In genomic region chr11:64396079-64396591, GRCh38 we compare ENCODE assay signal across 3 cellular contexts.
A peak's percentile ranks its signal among the peaks of the same experiment; 100 is the strongest.
TF ChIP-seq lines count a peak whose summit lies in the region.

No MANE protein-coding gene starts in this region.

TF ChIP-seq in liver, 16 proteins besides CTCF, POLR2A, EP300 and RAD21:
- TF ChIP-seq ATF3 (IDR thresholded peaks at IDR 0.05) (no peak), NR2F2 (IDR thresholded peaks at IDR 0.05) (peak; percentile 38)

TF ChIP-seq in HepG2, 621 proteins besides CTCF, POLR2A, EP300 and RAD21 (continues in another document):
- TF ChIP-seq, protein P1, sequence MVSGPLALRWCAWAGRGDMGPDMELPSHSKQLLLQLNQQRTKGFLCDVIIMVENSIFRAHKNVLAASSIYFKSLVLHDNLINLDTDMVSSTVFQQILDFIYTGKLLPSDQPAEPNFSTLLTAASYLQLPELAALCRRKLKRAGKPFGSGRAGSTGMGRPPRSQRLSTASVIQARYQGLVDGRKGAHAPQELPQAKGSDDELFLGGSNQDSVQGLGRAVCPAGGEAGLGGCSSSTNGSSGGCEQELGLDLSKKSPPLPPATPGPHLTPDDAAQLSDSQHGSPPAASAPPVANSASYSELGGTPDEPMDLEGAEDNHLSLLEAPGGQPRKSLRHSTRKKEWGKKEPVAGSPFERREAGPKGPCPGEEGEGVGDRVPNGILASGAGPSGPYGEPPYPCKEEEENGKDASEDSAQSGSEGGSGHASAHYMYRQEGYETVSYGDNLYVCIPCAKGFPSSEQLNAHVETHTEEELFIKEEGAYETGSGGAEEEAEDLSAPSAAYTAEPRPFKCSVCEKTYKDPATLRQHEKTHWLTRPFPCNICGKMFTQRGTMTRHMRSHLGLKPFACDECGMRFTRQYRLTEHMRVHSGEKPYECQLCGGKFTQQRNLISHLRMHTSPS (CRISPR knock-in tag; IDR thresholded peaks at IDR 0.05; ENCODE audit: low read depth): no peak
- no peak for TF ChIP-seq ZNF142 (CRISPR knock-in tag; IDR thresholded peaks at IDR 0.05)
- no peak for TF ChIP-seq ATAD3A (CRISPR knock-in tag; IDR thresholded peaks at IDR 0.05)
- no peak for TF ChIP-seq ZNF777 (CRISPR knock-in tag; IDR thresholded peaks at IDR 0.05)
- no peak for TF ChIP-seq SNAPC4 (CRISPR knock-in tag; IDR thresholded peaks at IDR 0.05)
- TF ChIP-seq WIZ (CRISPR knock-in tag; IDR thresholded peaks at IDR 0.05): no peak
- no peak for TF ChIP-seq ZBTB3 (CRISPR knock-in tag; IDR thresholded peaks at IDR 0.05; ENCODE audit: borderline replicate concordance, low read depth)
- no peak for TF ChIP-seq ZFY (CRISPR knock-in tag; IDR thresholded peaks at IDR 0.05)
- TF ChIP-seq, protein P2, sequence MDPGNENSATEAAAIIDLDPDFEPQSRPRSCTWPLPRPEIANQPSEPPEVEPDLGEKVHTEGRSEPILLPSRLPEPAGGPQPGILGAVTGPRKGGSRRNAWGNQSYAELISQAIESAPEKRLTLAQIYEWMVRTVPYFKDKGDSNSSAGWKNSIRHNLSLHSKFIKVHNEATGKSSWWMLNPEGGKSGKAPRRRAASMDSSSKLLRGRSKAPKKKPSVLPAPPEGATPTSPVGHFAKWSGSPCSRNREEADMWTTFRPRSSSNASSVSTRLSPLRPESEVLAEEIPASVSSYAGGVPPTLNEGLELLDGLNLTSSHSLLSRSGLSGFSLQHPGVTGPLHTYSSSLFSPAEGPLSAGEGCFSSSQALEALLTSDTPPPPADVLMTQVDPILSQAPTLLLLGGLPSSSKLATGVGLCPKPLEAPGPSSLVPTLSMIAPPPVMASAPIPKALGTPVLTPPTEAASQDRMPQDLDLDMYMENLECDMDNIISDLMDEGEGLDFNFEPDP (CRISPR knock-in tag; conservative IDR thresholded peaks at IDR 0.05): no peak

TF ChIP-seq in K562, 482 proteins besides CTCF, POLR2A, EP300 and RAD21:
- 0 out of 2 replicates have a peak, but pooled peaks have one; percentile 9 for TF ChIP-seq ETV1 (tag; conservative IDR thresholded peaks at IDR 0.05; ENCODE audit: low read depth)
- TF ChIP-seq, protein P3, sequence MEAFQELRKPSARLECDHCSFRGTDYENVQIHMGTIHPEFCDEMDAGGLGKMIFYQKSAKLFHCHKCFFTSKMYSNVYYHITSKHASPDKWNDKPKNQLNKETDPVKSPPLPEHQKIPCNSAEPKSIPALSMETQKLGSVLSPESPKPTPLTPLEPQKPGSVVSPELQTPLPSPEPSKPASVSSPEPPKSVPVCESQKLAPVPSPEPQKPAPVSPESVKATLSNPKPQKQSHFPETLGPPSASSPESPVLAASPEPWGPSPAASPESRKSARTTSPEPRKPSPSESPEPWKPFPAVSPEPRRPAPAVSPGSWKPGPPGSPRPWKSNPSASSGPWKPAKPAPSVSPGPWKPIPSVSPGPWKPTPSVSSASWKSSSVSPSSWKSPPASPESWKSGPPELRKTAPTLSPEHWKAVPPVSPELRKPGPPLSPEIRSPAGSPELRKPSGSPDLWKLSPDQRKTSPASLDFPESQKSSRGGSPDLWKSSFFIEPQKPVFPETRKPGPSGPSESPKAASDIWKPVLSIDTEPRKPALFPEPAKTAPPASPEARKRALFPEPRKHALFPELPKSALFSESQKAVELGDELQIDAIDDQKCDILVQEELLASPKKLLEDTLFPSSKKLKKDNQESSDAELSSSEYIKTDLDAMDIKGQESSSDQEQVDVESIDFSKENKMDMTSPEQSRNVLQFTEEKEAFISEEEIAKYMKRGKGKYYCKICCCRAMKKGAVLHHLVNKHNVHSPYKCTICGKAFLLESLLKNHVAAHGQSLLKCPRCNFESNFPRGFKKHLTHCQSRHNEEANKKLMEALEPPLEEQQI (IDR thresholded peaks at IDR 0.05): no peak
- TF ChIP-seq ZNF668 (CRISPR knock-in tag; IDR thresholded peaks at IDR 0.05): no peak
